ENCODE assay signal across 8 cellular contexts in the genomic region with DNA sequence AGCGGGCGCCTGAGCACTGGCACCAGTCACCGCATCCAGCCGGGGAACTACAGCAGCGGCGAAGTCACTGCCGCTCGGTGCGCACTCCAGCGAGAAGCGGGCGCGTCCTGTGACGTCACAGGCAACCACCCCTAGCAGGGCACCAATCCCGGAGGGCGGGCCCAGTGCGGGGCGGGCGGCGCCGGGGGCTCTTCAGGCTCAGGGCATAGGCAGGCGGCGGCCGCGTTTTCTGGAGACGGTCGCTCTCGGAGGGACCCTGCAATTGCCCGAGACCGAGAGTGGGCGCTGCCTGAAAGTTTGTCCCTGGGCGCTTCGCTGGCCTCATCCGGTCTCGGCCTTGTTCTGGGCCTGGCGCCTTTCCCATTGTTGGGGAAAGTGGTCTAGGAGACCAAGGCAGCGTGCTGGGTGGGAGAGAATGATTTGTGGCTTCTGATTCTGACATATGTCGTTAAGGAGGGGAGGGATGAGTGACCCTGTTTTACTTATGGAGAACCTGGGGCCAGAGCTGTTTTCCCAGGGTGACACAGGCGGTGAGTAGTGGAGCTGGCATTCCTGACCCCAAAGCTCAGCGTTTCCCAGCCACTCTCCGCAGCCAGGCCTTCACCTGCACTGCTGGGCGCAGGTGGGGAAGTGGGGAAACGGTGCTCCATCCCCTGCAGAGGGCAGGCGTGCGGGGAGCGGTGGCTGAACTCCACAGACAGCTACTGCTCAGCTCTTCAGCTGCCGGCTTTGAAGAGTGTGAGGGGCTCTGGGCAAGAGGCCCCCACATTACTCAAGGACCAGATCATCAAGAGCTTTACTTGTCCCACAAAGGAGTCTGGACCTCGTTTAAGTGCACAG. TPM values are rescaled to one million over a fixed set of nuclear protein-coding genes. Genes with fewer than 3 reads are reported as not detected.
DNase-seq lines count a peak whose midpoint lies in the region; ATAC-seq and TF ChIP-seq lines count a peak whose summit lies in the region.
"Not testable (repeated sequence)": the region's sequence is repeated elsewhere in the genome, so short reads cannot be mapped to it uniquely, and the experiment has no call there.

Gene FAHD2B, minus strand, starts transcription at position 111 of the 840 bp plus-strand sequence. CDS start 3,176 bp downstream, outside the sequence.

- peak within 1 kb of the TSS; percentile 47 for H3K9ac ChIP-seq in DND-41 (ENCODE audit: low read depth, low read length)

- peaks cover 13% of the 10 kb centered on the region for H3K4me1 ChIP-seq in DND-41 (ENCODE audit: insufficient read depth, low read length)
- H3K4me1 ChIP-seq in SJSA1 (replicated peaks) = not testable (repeated sequence)

- not testable (repeated sequence) for H4K20me1 ChIP-seq in DND-41 (ENCODE audit: insufficient read depth, low read length)

- H3K4me2 ChIP-seq in DND-41 (ENCODE audit: insufficient read depth, low read length) = peak within 1 kb of the TSS; percentile 74

- H2AFZ ChIP-seq in DND-41 (ENCODE audit: low read depth, low read length) = peak within 1 kb of the TSS; percentile 68

- peaks cover 15% of the 10 kb centered on the region for H3K27me3 Mint-ChIP-seq in activated T-helper 2 cell treated with anti-CD3 and anti-CD28 coated beads, Interferon-gamma antibody, Interleukin-2, Interleukin-4, amounts not matched to agents 10 μg/mL and 5 μg/mL and 100 μg/mL, durations not matched to agents 14 hours and 24 hours and 36 hours (ENCODE audit: low read depth)
- H3K27me3 Mint-ChIP-seq in natural killer cell treated with Interleukin-12 subunit alpha and Interleukin-12 subunit beta and Interleukin-15 and Interleukin-18, amount 100 ng/mL, for 72 hours = peaks cover 9 to 26% of the 10 kb centered on the region in 2 donors

- not testable (repeated sequence) for H3K79me2 ChIP-seq in DND-41 (ENCODE audit: insufficient read depth, low read length)

- peak within 1 kb of the TSS; percentile 77 for H3K4me3 Mint-ChIP-seq in activated T-helper 2 cell treated with anti-CD3 and anti-CD28 coated beads, Interferon-gamma antibody, Interleukin-2, Interleukin-4, amounts not matched to agents 10 μg/mL and 5 μg/mL and 100 μg/mL, durations not matched to agents 14 hours and 24 hours and 36 hours (ENCODE audit: low read depth)
- peak within 1 kb of the TSS; percentile 63 for H3K4me3 Mint-ChIP-seq in natural killer cell treated with Interleukin-12 subunit alpha and Interleukin-12 subunit beta and Interleukin-15 and Interleukin-18, amount 100 ng/mL, for 72 hours

- not testable (repeated sequence) for H3K9me3 Mint-ChIP-seq in activated T-helper 2 cell treated with anti-CD3 and anti-CD28 coated beads, Interferon-gamma antibody, Interleukin-2, Interleukin-4, amounts not matched to agents 10 μg/mL and 5 μg/mL and 100 μg/mL, durations not matched to agents 14 hours and 24 hours and 36 hours; natural killer cell treated with Interleukin-12 subunit alpha and Interleukin-12 subunit beta and Interleukin-15 and Interleukin-18, amount 100 ng/mL, for 72 hours

- ATAC-seq in DND-41 (ENCODE audit: insufficient read depth, low read depth) = peak; percentile 96
- ATAC-seq in natural killer cell treated with Interleukin-12 subunit alpha and Interleukin-12 subunit beta and Interleukin-15 and Interleukin-18, amount 100 ng/mL, for 72 hours = peak; percentile 96 to 97

- DNase-seq in DND-41 = peak; percentile 87
- DNase-seq in H7 = peak; percentile 78
- peak; percentile 46 to 51 for DNase-seq in Kasumi-1 (lab: John Stamatoyannopoulos, UW)
- DNase-seq in SJSA1 (ENCODE audit: low read depth in 1 of 2, low spot score in 2 of 2) = peak; percentile 34 to 75
- DNase-seq in activated T-helper 2 cell treated with anti-CD3 and anti-CD28 coated beads, Interferon-gamma antibody, Interleukin-2, Interleukin-4, amounts not matched to agents 10 μg/mL and 5 μg/mL and 100 μg/mL, durations not matched to agents 14 hours and 24 hours and 36 hours (ENCODE audit: low spot score) = peak; percentile 75
- DNase-seq in fibroblast of peridontal ligament (ENCODE audit: extremely low read depth) = peak; percentile 25
- peak; percentile 92 for DNase-seq in natural killer cell treated with Interleukin-12 subunit alpha and Interleukin-12 subunit beta and Interleukin-15 and Interleukin-18, amount 100 ng/mL, for 72 hours (ENCODE audit: low spot score)
- peak; percentile 74 to 82 for DNase-seq in stimulated activated CD8-positive, alpha-beta memory T cell treated with anti-CD3 and anti-CD28 coated beads, Interleukin-7, amount 100 ng/mL, for 4 hours (ENCODE audit: low read depth in 2 of 2)

- not testable (repeated sequence) for H3K27me3 ChIP-seq in DND-41 (ENCODE audit: insufficient read depth, low read length, poor library complexity); H7 (ENCODE audit: control insufficient read depth, insufficient read depth, low read length); SJSA1 (replicated peaks)

- peak within 1 kb of the TSS; percentile 67 for H3K27ac Mint-ChIP-seq in activated T-helper 2 cell treated with anti-CD3 and anti-CD28 coated beads, Interferon-gamma antibody, Interleukin-2, Interleukin-4, amounts not matched to agents 10 μg/mL and 5 μg/mL and 100 μg/mL, durations not matched to agents 14 hours and 24 hours and 36 hours
- peak within 1 kb of the TSS; percentile 46 to 75 for H3K27ac Mint-ChIP-seq in natural killer cell treated with Interleukin-12 subunit alpha and Interleukin-12 subunit beta and Interleukin-15 and Interleukin-18, amount 100 ng/mL, for 72 hours

- TF ChIP-seq CTCF in DND-41 (IDR thresholded peaks at IDR 0.05; ENCODE audit: borderline replicate concordance, extremely low read depth, low read length, poor library complexity, severe bottlenecking) = not testable (repeated sequence)

- not testable (repeated sequence) for H3K9me3 ChIP-seq in DND-41 (ENCODE audit: insufficient read depth, low read length, severe bottlenecking); SJSA1 (replicated peaks)

- H3K4me3 ChIP-seq in DND-41 (ENCODE audit: low read depth in 1 of 2, low read length in 2 of 2) (peak within 1 kb of the TSS in 1 of 2 experiments; percentile 53; a peak in 2 of 4 replicates), H7 (ENCODE audit: insufficient read depth, low read depth, low read length) (peak within 1 kb of the TSS; percentile 27)
- not testable (repeated sequence) for H3K4me3 ChIP-seq in SJSA1

- not testable (repeated sequence) for H3K4me1 Mint-ChIP-seq in activated T-helper 2 cell treated with anti-CD3 and anti-CD28 coated beads, Interferon-gamma antibody, Interleukin-2, Interleukin-4, amounts not matched to agents 10 μg/mL and 5 μg/mL and 100 μg/mL, durations not matched to agents 14 hours and 24 hours and 36 hours (ENCODE audit: low read depth); natural killer cell treated with Interleukin-12 subunit alpha and Interleukin-12 subunit beta and Interleukin-15 and Interleukin-18, amount 100 ng/mL, for 72 hours (ENCODE audit: low read depth in 2 of 2)

- H3K36me3 ChIP-seq in DND-41 (ENCODE audit: insufficient read depth, low read length); H7 (replicated peaks; ENCODE audit: control insufficient read depth, insufficient read depth, low read length); SJSA1: not testable (repeated sequence)

- H3K27ac ChIP-seq in DND-41 (ENCODE audit: low read length); SJSA1: not testable (repeated sequence)

- intact Hi-C loops in activated T-helper 2 cell treated with anti-CD3 and anti-CD28 coated beads, Interferon-gamma antibody, Interleukin-2, Interleukin-4, amounts not matched to agents 10 μg/mL and 5 μg/mL and 100 μg/mL, durations not matched to agents 14 hours and 24 hours and 36 hours (cut with micrococcal nuclease) = not testable (repeated sequence)

- H3K36me3 Mint-ChIP-seq in activated T-helper 2 cell treated with anti-CD3 and anti-CD28 coated beads, Interferon-gamma antibody, Interleukin-2, Interleukin-4, amounts not matched to agents 10 μg/mL and 5 μg/mL and 100 μg/mL, durations not matched to agents 14 hours and 24 hours and 36 hours (ENCODE audit: low read depth); natural killer cell treated with Interleukin-12 subunit alpha and Interleukin-12 subunit beta and Interleukin-15 and Interleukin-18, amount 100 ng/mL, for 72 hours: not testable (repeated sequence)

RNA-seq across cellular contexts. Expression of gene FAHD2B, which starts in this region (rescaled TPM):
- 25.5 and 33.0 TPM in 2 replicates for total RNA-seq in H7 (2014; rRNA removed; shearing (Covaris generic))
- total RNA-seq in SJSA1 (2014; rRNA removed; shearing (Covaris generic)) = 6.8 and 10.7 TPM in 2 replicates
- 27.1 and 29.0 TPM in 2 replicates for total RNA-seq in activated T-helper 2 cell treated with anti-CD3 and anti-CD28 coated beads, Interferon-gamma antibody, Interleukin-2, Interleukin-4, amounts not matched to agents 10 μg/mL and 5 μg/mL and 100 μg/mL, durations not matched to agents 14 hours and 24 hours and 36 hours
- total RNA-seq in natural killer cell treated with Interleukin-12 subunit alpha and Interleukin-12 subunit beta and Interleukin-15 and Interleukin-18, amount 100 ng/mL, for 72 hours = 10 to 100 TPM; 14.3 to 16.6 TPM

Comparison
In these comparisons a context has a peak if more than half of its experiments do, and no peak if none do; other contexts are left out.
1. DNase-seq: peak in every context shown above with its lines; median percentile 92 in natural killer cell treated with Interleukin-12 subunit alpha and Interleukin-12 subunit beta and Interleukin-15 and Interleukin-18, amount 100 ng/mL, for 72 hours; 87 in DND-41; 78 in H7; 78 in stimulated activated CD8-positive, alpha-beta memory T cell treated with anti-CD3 and anti-CD28 coated beads, Interleukin-7, amount 100 ng/mL, for 4 hours; 75 in activated T-helper 2 cell treated with anti-CD3 and anti-CD28 coated beads, Interferon-gamma antibody, Interleukin-2, Interleukin-4, amounts not matched to agents 10 μg/mL and 5 μg/mL and 100 μg/mL, durations not matched to agents 14 hours and 24 hours and 36 hours; 54 in SJSA1; 48 in Kasumi-1; 25 in fibroblast of peridontal ligament.